In genomic region chr10:97792058-97792721, GRCh38 we compare ENCODE assay signal across 9 cellular contexts. TPM values are rescaled to one million over a fixed set of nuclear protein-coding genes. Genes with fewer than 3 reads are reported as not detected.
DNase-seq lines count a peak whose midpoint lies in the region; ATAC-seq lines count a peak whose summit lies in the region.
"Had no signal": no experiment of that assay in that cellular context is flagged by ENCODE, and none has a peak within 500 bp of the region (broad histone marks: within the 10 kb centered on the region; RNA-seq: fewer than 3 reads in every experiment).

No MANE protein-coding gene starts in this region.

- H3K4me3 ChIP-seq in effector memory CD4-positive, alpha-beta T cell (ENCODE audit: insufficient read depth, low read depth, low read length, poor library complexity, severe bottlenecking) = no peak overlapping the region

- CTCF ChIA-PET in activated CD8-positive, alpha-beta memory T cell treated with anti-CD3 and anti-CD28 coated beads, Interleukin-2, amount 10 ng/mL, durations not matched to agents 7 days and 5 days (lab: Charles Lee) = interaction anchor here (0.5 to 11.9 kb wide), 35 partner anchors 9 to 376 kb away, joined by 3 to 288 read pairs (median 5); partner anchors contain the start of genes GOLGA7B, PI4K2A and ZFYVE27

- H3K36me3 ChIP-seq in effector memory CD4-positive, alpha-beta T cell (ENCODE audit: control insufficient read depth, insufficient read depth, low read length) = no peaks in the 10 kb centered on the region

- ATAC-seq in HG03175 (IDR thresholded peaks at IDR 0.05; ENCODE audit: unreplicated experiment) = peak; percentile 69
- peak; percentile 69 for ATAC-seq in activated CD8-positive, alpha-beta memory T cell treated with anti-CD3 and anti-CD28 coated beads, Interleukin-2, amount 10 ng/mL, durations not matched to agents 7 days and 5 days
- ATAC-seq in GM21367 (IDR thresholded peaks at IDR 0.05; ENCODE audit: unreplicated experiment) = no peak

- H3K27ac ChIP-seq in effector memory CD4-positive, alpha-beta T cell (ENCODE audit: insufficient read depth, low read length, poor library complexity, severe bottlenecking) = no peak overlapping the region

- H3K4me1 ChIP-seq in effector memory CD4-positive, alpha-beta T cell (ENCODE audit: control insufficient read depth, insufficient read depth, low read length, poor library complexity, severe bottlenecking) = peaks cover 14% of the 10 kb centered on the region

- H3K27me3 ChIP-seq in effector memory CD4-positive, alpha-beta T cell (replicated peaks; ENCODE audit: control insufficient read depth, insufficient read depth, low read length, poor library complexity, severe bottlenecking) = no peaks in the 10 kb centered on the region

- peaks cover 7% of the 10 kb centered on the region for H3K27me3 Mint-ChIP-seq in activated CD8-positive, alpha-beta memory T cell treated with anti-CD3 and anti-CD28 coated beads, Interleukin-2, amount 10 ng/mL, durations not matched to agents 7 days and 5 days

- peaks cover 2% of the 10 kb centered on the region for H3K36me3 Mint-ChIP-seq in activated CD8-positive, alpha-beta memory T cell treated with anti-CD3 and anti-CD28 coated beads, Interleukin-2, amount 10 ng/mL, durations not matched to agents 7 days and 5 days

- H3K4me3 Mint-ChIP-seq in activated CD8-positive, alpha-beta memory T cell treated with anti-CD3 and anti-CD28 coated beads, Interleukin-2, amount 10 ng/mL, durations not matched to agents 7 days and 5 days = no peak overlapping the region
- H3K4me3 Mint-ChIP-seq: T-helper 1 cell treated with Interleukin-12 subunit alpha and Interleukin-12 subunit beta and Interleukin-4 antibody, amounts not matched to agents 30 μg/mL and 1 μg/mL, for 36 hours had no signal

- H3K9me3 Mint-ChIP-seq in activated CD8-positive, alpha-beta memory T cell treated with anti-CD3 and anti-CD28 coated beads, Interleukin-2, amount 10 ng/mL, durations not matched to agents 7 days and 5 days (ENCODE audit: low read depth) = no peaks in the 10 kb centered on the region
- H3K9me3 Mint-ChIP-seq: T-helper 1 cell treated with Interleukin-12 subunit alpha and Interleukin-12 subunit beta and Interleukin-4 antibody, amounts not matched to agents 30 μg/mL and 1 μg/mL, for 36 hours had no signal

- DNase-seq in DMS53 (lab: John Stamatoyannopoulos, UW) (peak; percentile 89), NCI-H774 (lab: John Stamatoyannopoulos, UW) (peak; percentile 25), midbrain (lab: John Stamatoyannopoulos, UW) (peak; percentile 47)
- peak; percentile 79 for DNase-seq in activated CD8-positive, alpha-beta memory T cell treated with anti-CD3 and anti-CD28 coated beads, Interleukin-2, amount 10 ng/mL, durations not matched to agents 7 days and 5 days
- DNase-seq in effector memory CD4-positive, alpha-beta T cell = peak; percentile 47 to 57 (median 47)
- peak; percentile 51 for DNase-seq in stimulated activated CD8-positive, alpha-beta memory T cell treated with anti-CD3 and anti-CD28 coated beads, Interleukin-4, amount 100 ng/mL, for 24 hours (ENCODE audit: low read depth)

- H3K9me3 ChIP-seq in effector memory CD4-positive, alpha-beta T cell (ENCODE audit: control insufficient read depth, low read length) = no peaks in the 10 kb centered on the region

- H3K4me1 Mint-ChIP-seq in activated CD8-positive, alpha-beta memory T cell treated with anti-CD3 and anti-CD28 coated beads, Interleukin-2, amount 10 ng/mL, durations not matched to agents 7 days and 5 days = peaks cover 26% of the 10 kb centered on the region

- H3K27ac Mint-ChIP-seq in activated CD8-positive, alpha-beta memory T cell treated with anti-CD3 and anti-CD28 coated beads, Interleukin-2, amount 10 ng/mL, durations not matched to agents 7 days and 5 days = peak overlapping the region; percentile 43
- H3K27ac Mint-ChIP-seq: T-helper 1 cell treated with Interleukin-12 subunit alpha and Interleukin-12 subunit beta and Interleukin-4 antibody, amounts not matched to agents 30 μg/mL and 1 μg/mL, for 36 hours had no signal

RNA-seq across cellular contexts. Expression of gene SFRP5, which starts 20.4 kb away (rescaled TPM):
- not detected for total RNA-seq in activated CD8-positive, alpha-beta memory T cell treated with anti-CD3 and anti-CD28 coated beads, Interleukin-2, amount 10 ng/mL, durations not matched to agents 7 days and 5 days

RNA-seq across cellular contexts. Expression of gene ZFYVE27, which starts 55.3 kb away (rescaled TPM):
- total RNA-seq in activated CD8-positive, alpha-beta memory T cell treated with anti-CD3 and anti-CD28 coated beads, Interleukin-2, amount 10 ng/mL, durations not matched to agents 7 days and 5 days = 10 to 100 TPM; 31.4 to 32.8 TPM

RNA-seq across cellular contexts. Expression of gene GOLGA7B, which starts 57.5 kb away (rescaled TPM):
- 1 to 10 TPM; 1.5 to 4.3 TPM for total RNA-seq in activated CD8-positive, alpha-beta memory T cell treated with anti-CD3 and anti-CD28 coated beads, Interleukin-2, amount 10 ng/mL, durations not matched to agents 7 days and 5 days

Comparison
In these comparisons a context has a peak if more than half of its experiments do, and no peak if none do; other contexts are left out.
1. DNase-seq: peak in every context shown above with its lines; median percentile 89 in DMS53; 79 in activated CD8-positive, alpha-beta memory T cell treated with anti-CD3 and anti-CD28 coated beads, Interleukin-2, amount 10 ng/mL, durations not matched to agents 7 days and 5 days; 51 in stimulated activated CD8-positive, alpha-beta memory T cell treated with anti-CD3 and anti-CD28 coated beads, Interleukin-4, amount 100 ng/mL, for 24 hours; 47 in effector memory CD4-positive, alpha-beta T cell; 47 in midbrain; 25 in NCI-H774.